9 cellular contexts compared by ENCODE assay signal in the genomic region with DNA sequence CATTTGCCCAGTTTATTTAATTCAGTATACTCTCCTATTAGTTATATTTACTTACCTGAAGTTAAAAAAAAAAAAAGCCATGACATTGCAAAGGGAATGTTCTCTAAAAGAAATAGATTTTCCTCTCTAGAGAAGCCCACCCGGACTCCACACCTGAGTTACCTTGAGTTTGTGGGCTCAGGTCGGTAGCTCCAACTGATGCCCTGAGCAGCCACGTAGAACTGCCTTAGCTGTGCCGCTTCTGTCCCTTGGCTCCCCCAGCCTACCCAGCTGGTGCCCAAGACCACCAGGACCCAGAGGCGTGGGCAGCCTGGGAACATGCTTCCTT. TPM values are rescaled to one million over a fixed set of nuclear protein-coding genes. Genes with fewer than 3 reads are reported as not detected.
A peak's percentile ranks its signal among the peaks of the same experiment; 100 is the strongest.
DNase-seq lines count a peak whose midpoint lies in the region; ATAC-seq and TF ChIP-seq lines count a peak whose summit lies in the region.
"Had no signal": no experiment of that assay in that cellular context is flagged by ENCODE, and none has a peak within 500 bp of the region (broad histone marks: within the 10 kb centered on the region; RNA-seq: fewer than 3 reads in every experiment).

No MANE protein-coding gene starts in this region.

- H3K27ac Mint-ChIP-seq in central memory CD8-positive, alpha-beta T cell (ENCODE audit: low read depth): peak overlapping the region; percentile 46
- no peak overlapping the region for H3K27ac Mint-ChIP-seq in progenitor cell of endocrine pancreas

- H3K36me3 Mint-ChIP-seq in central memory CD8-positive, alpha-beta T cell (ENCODE audit: insufficient read depth): no peaks in the 10 kb centered on the region
- no peaks in the 10 kb centered on the region for H3K36me3 Mint-ChIP-seq in progenitor cell of endocrine pancreas (ENCODE audit: insufficient read depth)

- H3K4me3 Mint-ChIP-seq in central memory CD8-positive, alpha-beta T cell: peak overlapping the region; percentile 70
- H3K4me3 Mint-ChIP-seq in progenitor cell of endocrine pancreas (ENCODE audit: low read depth): peak overlapping the region; percentile 37

- no peak for DNase-seq in central memory CD8-positive, alpha-beta T cell (ENCODE audit: low spot score in 2 of 2)
- no peak for DNase-seq in progenitor cell of endocrine pancreas (ENCODE audit: low spot score, unreplicated experiment)
- DNase-seq in CD1c-positive myeloid dendritic cell (ENCODE audit: extremely low spot score): no peak
- DNase-seq in RWPE1 (ENCODE audit: low spot score): no peak
- DNase-seq in stimulated activated CD8-positive, alpha-beta memory T cell treated with anti-CD3 and anti-CD28 coated beads, Interleukin-4, amount 100 ng/mL, for 48 hours: no peak
- no peak for DNase-seq in NCI-H187 treated with DMSO at 0.1 percent for 48 hours (lab: John Stamatoyannopoulos, UW)

- peaks cover 8% of the 10 kb centered on the region for H3K4me1 Mint-ChIP-seq in central memory CD8-positive, alpha-beta T cell
- H3K4me1 Mint-ChIP-seq in progenitor cell of endocrine pancreas (ENCODE audit: low read depth): peaks cover 3% of the 10 kb centered on the region

- H3K27me3 Mint-ChIP-seq in central memory CD8-positive, alpha-beta T cell: peaks cover 46% of the 10 kb centered on the region
- H3K27me3 Mint-ChIP-seq in progenitor cell of endocrine pancreas: peaks cover 9% of the 10 kb centered on the region

- ATAC-seq in GM19463 (IDR thresholded peaks at IDR 0.05; ENCODE audit: unreplicated experiment) (peak; percentile 10), HG03432 (IDR thresholded peaks at IDR 0.05; ENCODE audit: unreplicated experiment) (peak; percentile 29)
- ATAC-seq in central memory CD8-positive, alpha-beta T cell (replicated peaks; ENCODE audit: extremely low read depth, poor library complexity, severe bottlenecking): peak; percentile 43

- POLR2A ChIA-PET in RWPE1 (lab: Yijun Ruan, JAX; ENCODE audit: low non-redundant PET): no interaction called here

- H3K9me3 Mint-ChIP-seq in central memory CD8-positive, alpha-beta T cell: no peaks in the 10 kb centered on the region
- no peaks in the 10 kb centered on the region for H3K9me3 Mint-ChIP-seq in progenitor cell of endocrine pancreas (ENCODE audit: low read depth)

- CTCF ChIA-PET in RWPE1 (lab: Yijun Ruan, JAX): interaction anchor here (0.6 to 1.3 kb wide), 3 partner anchors 13 to 223 kb away, joined by 5 to 6 read pairs (median 5); no protein-coding TSS in a partner anchor

- H3K27ac ChIP-seq in RWPE1: no peak overlapping the region

- TF ChIP-seq CTCF in progenitor cell of endocrine pancreas (IDR thresholded peaks at IDR 0.05; ENCODE audit: unreplicated experiment) (no peak), RWPE1 (conservative IDR thresholded peaks at IDR 0.05; ENCODE audit: low read depth) (no peak)

RNA-seq across cellular contexts. Expression of a gene that starts 0.2 kb away (rescaled TPM):
- total RNA-seq in progenitor cell of endocrine pancreas: 1.7 and 2.9 TPM in 2 replicates
- total RNA-seq: M059J had no signal

RNA-seq across cellular contexts. Expression of a gene that starts 43.9 kb away (rescaled TPM):
- total RNA-seq in progenitor cell of endocrine pancreas: not detected in 2 replicates
- total RNA-seq: M059J had no signal
